ENCODE assay signal across 19 cellular contexts in genomic region chr20:16537025-16537665, GRCh38. TPM values are rescaled to one million over a fixed set of nuclear protein-coding genes. Genes with fewer than 3 reads are reported as not detected.
DNase-seq lines count a peak whose midpoint lies in the region; ATAC-seq and TF ChIP-seq lines count a peak whose summit lies in the region.
"Had no signal": no experiment of that assay in that cellular context is flagged by ENCODE, and none has a peak within 500 bp of the region (broad histone marks: within the 10 kb centered on the region; RNA-seq: fewer than 3 reads in every experiment).

No MANE protein-coding gene starts in this region.

- TF ChIP-seq POLR2A in heart left ventricle (IDR thresholded peaks at IDR 0.05) (no peak), breast epithelium (IDR thresholded peaks at IDR 0.05) (no peak)

- H3K36me3 ChIP-seq in left ventricle myocardium inferior, result no peaks in the 10 kb centered on the region
- H3K36me3 ChIP-seq in heart left ventricle, result no peaks in the 10 kb centered on the region
- no peaks in the 10 kb centered on the region for H3K36me3 ChIP-seq in breast epithelium
- H3K36me3 ChIP-seq: SJCRH30 had no signal

- H3K4me1 ChIP-seq in left ventricle myocardium inferior (peaks cover 45% of the 10 kb centered on the region), heart left ventricle (peaks cover 0 to 36% (median 10%) of the 10 kb centered on the region in 12 donors), breast epithelium (peaks cover 0 to 6% of the 10 kb centered on the region in 2 donors)
- H3K4me1 ChIP-seq: SJCRH30 had no signal

- TF ChIP-seq CTCF in left ventricle myocardium inferior (IDR thresholded peaks at IDR 0.05; ENCODE audit: borderline replicate concordance), result no peak
- TF ChIP-seq CTCF in heart left ventricle (IDR thresholded peaks at IDR 0.05), result no peak
- no peak for TF ChIP-seq CTCF in breast epithelium (IDR thresholded peaks at IDR 0.05)

- no peak for ATAC-seq in heart left ventricle
- ATAC-seq in left colon, result peak; percentile 75
- no peak for ATAC-seq in GM21447 (IDR thresholded peaks at IDR 0.05; ENCODE audit: unreplicated experiment)
- ATAC-seq: Panc1 had no signal

- no peak overlapping the region for H3K4me3 ChIP-seq in left ventricle myocardium inferior
- H3K4me3 ChIP-seq in heart left ventricle, result no peak overlapping the region
- no peak overlapping the region for H3K4me3 ChIP-seq in breast epithelium
- H3K4me3 ChIP-seq: SJCRH30 had no signal

- 76 to 78% (median 78%) methylated on average over 4 of the region's 4 CpGs for WGBS in heart left ventricle, 4 donors

- DNase-seq in left ventricle myocardium inferior (no peak), heart left ventricle (no peak), MV-4-11 (lab: John Stamatoyannopoulos, UW) (peak; percentile 45), left colon (peak; percentile 56 to 59), DMS114 treated with DMSO at 0.1 percent for 48 hours (lab: John Stamatoyannopoulos, UW; ENCODE audit: unreplicated experiment) (no peak), NCI-H524 (lab: John Stamatoyannopoulos, UW) (no peak), breast epithelium (ENCODE audit: low spot score in 2 of 2) (no peak)
- DNase-seq: HFFc6, NCI-H1092, NCI-H1436, NCI-H187 treated with DMSO at 0.1 percent for 48 hours, NCI-H2107, NCI-H510A, NCI-H748 treated with DMSO at 0.1 percent for 48 hours, SJCRH30, T-helper 1 cell had no signal

- H3K9me3 ChIP-seq in left ventricle myocardium inferior (replicated peaks) (no peaks in the 10 kb centered on the region), heart left ventricle (no peaks in the 10 kb centered on the region), breast epithelium (no peaks in the 10 kb centered on the region)
- H3K9me3 ChIP-seq: SJCRH30 had no signal

- H3K27me3 ChIP-seq in left ventricle myocardium inferior (ENCODE audit: low read depth), result no peaks in the 10 kb centered on the region
- H3K27me3 ChIP-seq in heart left ventricle, result no peaks in the 10 kb centered on the region
- H3K27me3 ChIP-seq in breast epithelium, result no peaks in the 10 kb centered on the region
- H3K27me3 ChIP-seq: SJCRH30 had no signal

- H3K27ac ChIP-seq in left ventricle myocardium inferior (replicated peaks), result peak overlapping the region; percentile 12
- peak overlapping the region in 1 of 12 donors; percentile 9 for H3K27ac ChIP-seq in heart left ventricle
- H3K27ac ChIP-seq in breast epithelium, result no peak overlapping the region
- H3K27ac ChIP-seq: KMS-11, SJCRH30 had no signal

- intact Hi-C loops in left ventricle myocardium inferior (cut with micrococcal nuclease), result no loop called here
- intact Hi-C loops in heart left ventricle (cut with DNase I), result no loop called here
- intact Hi-C loops in left colon (cut with DNase I, micrococcal nuclease), result no loop called here
- intact Hi-C loops in breast epithelium (cut with DNase I; ENCODE audit: low total_unique reads), result no loop called here

RNA-seq across cellular contexts. Expression of gene KIF16B, which starts 36.1 kb away (rescaled TPM):
- total RNA-seq in left ventricle myocardium inferior (16.4 TPM), heart left ventricle (10 to 100 TPM; 12.6 to 31.8 (median 17.8) TPM), left colon (10 to 100 TPM; 66.9 to 71.1 TPM), breast epithelium (10 to 100 TPM; 23.8 to 47.9 (median 36.9) TPM)
- polyA plus RNA-seq in heart left ventricle, result 10 to 100 TPM in 1 of 2 donors, 1 to 10 TPM in 1; 8.8 to 18.0 TPM

Comparison
In these comparisons a context has a peak if more than half of its experiments do, and no peak if none do; other contexts are left out.
1. DNase-seq: peak in MV-4-11 (single experiment) and left colon (2 of 2); none in left ventricle myocardium inferior (single experiment), heart left ventricle (0 of 5), DMS114 treated with DMSO at 0.1 percent for 48 hours (single experiment), NCI-H524 (0 of 2) and breast epithelium (0 of 2).